Comparison of ENCODE assay signal across 9 cellular contexts in the genomic region with DNA sequence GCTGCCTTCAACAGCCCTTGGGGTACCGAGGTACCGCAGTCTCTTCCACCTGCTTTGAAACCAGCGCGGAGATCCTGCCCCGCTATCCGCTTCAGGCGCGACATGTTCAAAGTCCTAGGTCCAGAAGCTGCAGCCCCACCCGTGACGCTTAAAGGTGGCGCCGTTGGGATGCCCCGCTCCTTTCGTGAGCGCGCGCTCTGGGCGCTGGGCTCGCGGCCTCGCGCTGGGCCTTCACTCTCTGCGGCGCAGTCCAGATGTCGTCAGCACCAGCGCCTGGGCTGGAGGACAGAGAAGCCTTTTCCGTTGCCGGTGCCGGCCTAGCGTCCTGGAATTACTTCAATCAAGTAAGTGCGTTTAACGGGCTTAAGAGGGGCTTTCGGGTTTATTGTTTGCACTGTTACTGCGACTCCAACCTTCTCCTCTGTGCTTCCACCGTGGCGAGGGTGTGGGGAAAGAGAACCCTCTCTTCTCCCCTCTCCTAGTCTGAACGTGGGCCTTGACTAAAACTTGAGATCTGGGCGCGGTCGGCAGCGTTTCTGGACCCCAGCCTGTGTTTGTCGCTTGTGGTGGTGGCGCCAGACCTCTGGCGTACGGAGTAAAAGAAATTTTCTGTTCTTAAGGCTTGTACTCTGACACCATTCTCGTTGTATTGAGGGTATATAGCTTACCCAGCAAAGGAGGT.
DNase-seq lines count a peak whose midpoint lies in the region; ATAC-seq, FAIRE-seq and TF ChIP-seq lines count a peak whose summit lies in the region.
"Had no signal": no experiment of that assay in that cellular context is flagged by ENCODE, and none has a peak within 500 bp of the region (broad histone marks: within the 10 kb centered on the region; RNA-seq: fewer than 3 reads in every experiment).

Gene LRRC40 (minus strand): TSS at position 143 of the 682 bp plus-strand sequence. CDS start 39 bp downstream, at position 104.

- peak; percentile 51 for FAIRE-seq in islet of Langerhans (lab: Jason Lieb, UNC)
- FAIRE-seq: TTC549 had no signal

- DNase-seq in AG09309 (ENCODE audit: low read depth) (peak; percentile 65), NCI-H446 (lab: John Stamatoyannopoulos, UW) (peak; percentile 91 to 98), cerebellar cortex (ENCODE audit: low spot score) (peak; percentile 96)
- peak; percentile 94 for DNase-seq in stimulated activated CD4-positive, alpha-beta T cell treated with anti-CD3 and anti-CD28 coated beads, Interleukin-12 subunit alpha, Interleukin-12 subunit beta, amount 100 ng/mL, for 4 hours

- TF ChIP-seq CTCF in AG09309 (IDR thresholded peaks at IDR 0.05; ENCODE audit: control insufficient read depth, insufficient read depth, low read depth, low read length, missing control alignments), result no peak

- ATAC-seq in GM19025 (IDR thresholded peaks at IDR 0.05; ENCODE audit: low read depth, unreplicated experiment), result peak; percentile 88
- ATAC-seq in HG03342 (IDR thresholded peaks at IDR 0.05; ENCODE audit: unreplicated experiment), result peak; percentile 84
- ATAC-seq in activated CD4-positive, CD25-positive, alpha-beta regulatory T cell treated with anti-CD3 and anti-CD28 coated beads, Interleukin-2, amount 50 U/mL, for 24 hours, result peak; percentile 94 to 96

- peak within 1 kb of the TSS; percentile 55 for H3K4me3 ChIP-seq in AG09309 (ENCODE audit: control insufficient read depth, low read depth, low read length)

Comparison
In these comparisons a context has a peak if more than half of its experiments do, and no peak if none do; other contexts are left out.
1. Peak in every context shown above with its lines: DNase-seq, ATAC-seq and H3K4me3 ChIP-seq.